Comparison of ENCODE assay signal across 8 cellular contexts in genomic region chr6:31815025-31815838, GRCh38. TPM values are rescaled to one million over a fixed set of nuclear protein-coding genes. Genes with fewer than 3 reads are reported as not detected.
A peak's percentile ranks its signal among the peaks of the same experiment; 100 is the strongest.
DNase-seq lines count a peak whose midpoint lies in the region; ATAC-seq, FAIRE-seq and TF ChIP-seq lines count a peak whose summit lies in the region.

HSPA1A (plus strand) TSS chr6:31815543; CDS start chr6:31815757, 214 bp downstream.
HSPA1L (minus strand) TSS chr6:31815283; CDS start chr6:31811972, 3,311 bp downstream.

- H3K4me1 Mint-ChIP-seq in HFFc6 (ENCODE audit: low read depth), result peaks cover 43% of the 10 kb centered on the region

- in situ Hi-C loops in HepG2 (cut with HindIII; ENCODE audit: extremely low pct_ligation_motif_present, low pct_unique_long_range_greater_than_20kb), result no loop called here

- intact Hi-C loops in HepG2 (cut with micrococcal nuclease; ENCODE audit: unreplicated experiment), result loop anchor here (2.0 kb wide), 1 partner anchor 20 kb away; the partner anchor contains the start of gene VARS1

- H3K4me3 ChIP-seq in HepG2 (replicated peaks in 1 of 3; ENCODE audit: insufficient read depth in 1 of 3, low read depth in 2 of 3, low read length in 3 of 3), result peak within 1 kb of the TSS; percentile 54 to 71 (median 55)

- H3K4me3 Mint-ChIP-seq in HFFc6, result peak within 1 kb of the TSS; percentile 94

- no peaks in the 10 kb centered on the region for H4K20me1 ChIP-seq in HepG2 (ENCODE audit: insufficient read depth, low read length)

- H2AFZ ChIP-seq in HepG2 (ENCODE audit: low read length), result no peak within 1 kb of the TSS

- BruUV-seq in HepG2 (replicated peaks; lab: Mats Ljungman, UMichigan), result no TSS peak

- no peak for TF ChIP-seq CTCF in HFFc6 (IDR thresholded peaks at IDR 0.05)
- TF ChIP-seq CTCF in HepG2 (CRISPR knock-in tag; IDR thresholded peaks at IDR 0.05), result no peak

- H3K36me3 ChIP-seq in HepG2 (replicated peaks in 1 of 2; ENCODE audit: control insufficient read depth in 1 of 2, insufficient read depth in 2 of 2, low read length in 2 of 2), result no peaks in the 10 kb centered on the region

- DNase-seq in COLO668 (lab: John Stamatoyannopoulos, UW; ENCODE audit: unreplicated experiment), result peak; percentile 81
- peak; percentile 97 for DNase-seq in HFFc6
- DNase-seq in NCI-H524 (lab: John Stamatoyannopoulos, UW), result peak; percentile 97
- DNase-seq in activated CD8-positive, alpha-beta memory T cell treated with anti-CD3 and anti-CD28 coated beads for 24 hours, result peak; percentile 81
- peak; percentile 52 for DNase-seq in effector CD8-positive, alpha-beta T cell (lab: John Stamatoyannopoulos, UW)
- DNase-seq in HepG2 (ENCODE audit: low spot score), result peak; percentile 95
- peak; percentile 51 to 58 for DNase-seq in stimulated activated CD4-positive, alpha-beta T cell treated with anti-CD3 and anti-CD28 coated beads, Interleukin-2, amount 100 ng/mL, for 48 hours

- peak; percentile 99 to 100 for TF ChIP-seq POLR2A in HepG2 (IDR thresholded peaks at IDR 0.05; ENCODE audit: insufficient read depth in 1 of 2, low read depth in 2 of 2, low read length in 2 of 2)

- peak within 1 kb of the TSS; percentile 99 for H3K27ac Mint-ChIP-seq in HFFc6

- H3K9me3 Mint-ChIP-seq in HFFc6, result peaks cover 11% of the 10 kb centered on the region

- FAIRE-seq in HepG2 (lab: Jason Lieb, UNC), result peak; percentile 77

- peak in 1 of 2 experiments; percentile 63; a peak in 2 of 4 replicates for TF ChIP-seq EP300 in HepG2 (IDR thresholded peaks at IDR 0.05; ENCODE audit: low read depth in 2 of 2, low read length in 2 of 2)
- TF ChIP-seq EP300 in HepG2 (CRISPR knock-in tag; IDR thresholded peaks at IDR 0.05; ENCODE audit: borderline replicate concordance), result peak; percentile 18; the same call in 1 of the 2 replicates

- TF ChIP-seq RAD21 in HepG2 (CRISPR knock-in tag; IDR thresholded peaks at IDR 0.05), result peak; percentile 22; the same call in 1 of the 2 replicates

- H3K79me2 ChIP-seq in HepG2 (ENCODE audit: insufficient read depth, low read length), result peaks cover 19% of the 10 kb centered on the region

- 39% methylated on average over 39 of the region's 56 CpGs for WGBS in HepG2 (ENCODE audit: low lambda C conversion rate)

- H3K27me3 Mint-ChIP-seq in HFFc6 (ENCODE audit: insufficient read depth), result peaks cover 8% of the 10 kb centered on the region

- POLR2A ChIA-PET in HepG2 (lab: Yijun Ruan, JAX), result interaction anchor here (0.8 to 3.6 kb wide), 33 partner anchors 9 to 274 kb away, joined by 3 to 102 read pairs (median 6); partner anchors contain the start of genes ABHD16A, APOM, BAG6 and C2

- H3K36me3 Mint-ChIP-seq in HFFc6 (ENCODE audit: low read depth), result peaks cover 18% of the 10 kb centered on the region

- H3K9ac ChIP-seq in HepG2 (ENCODE audit: insufficient read depth, low read depth, low read length), result peak within 1 kb of the TSS; percentile 78

- H3K4me1 ChIP-seq in HepG2 (ENCODE audit: insufficient read depth, low read length), result peaks cover 35% of the 10 kb centered on the region

- no peaks in the 10 kb centered on the region for H3K27me3 ChIP-seq in HepG2 (ENCODE audit: control insufficient read depth in 1 of 2, insufficient read depth in 2 of 2, low read length in 2 of 2)

- peak within 1 kb of the TSS; percentile 95 for H3K27ac ChIP-seq in HepG2 (ENCODE audit: extremely low read length, insufficient read depth, low read length)

- CTCF ChIA-PET in HepG2 (lab: Yijun Ruan, JAX; ENCODE audit: low intra/inter-chr PET ratio, low total read pairs), result no interaction called here

- H3K4me2 ChIP-seq in HepG2 (ENCODE audit: low read depth, low read length), result peak within 1 kb of the TSS; percentile 87

- no peaks in the 10 kb centered on the region for H3K9me3 ChIP-seq in HepG2 (ENCODE audit: low read length)

- ATAC-seq in HepG2, result peak; percentile 64
- no peak for ATAC-seq in GM18870 (IDR thresholded peaks at IDR 0.05; ENCODE audit: unreplicated experiment)

TF ChIP-seq in HepG2, 621 proteins besides CTCF, POLR2A, EP300 and RAD21 (continues in another document):
- TF ChIP-seq ZNF383 (CRISPR knock-in tag; IDR thresholded peaks at IDR 0.05; ENCODE audit: borderline replicate concordance) (no peak), ZNF33A (CRISPR knock-in tag; IDR thresholded peaks at IDR 0.05; ENCODE audit: borderline replicate concordance) (no peak), HOMEZ (CRISPR knock-in tag; IDR thresholded peaks at IDR 0.05; ENCODE audit: low read depth) (no peak; the same call in 1 of the 2 replicates), ZNF224 (CRISPR knock-in tag; IDR thresholded peaks at IDR 0.05) (no peak), HOXA5 (CRISPR knock-in tag; IDR thresholded peaks at IDR 0.05) (0 out of 2 replicates have a peak, but pooled peaks have one; percentile 72), NBN (conservative IDR thresholded peaks at IDR 0.05) (no peak), KDM6A (CRISPR knock-in tag; IDR thresholded peaks at IDR 0.05; ENCODE audit: low read depth) (no peak), ZNF264 (CRISPR knock-in tag; IDR thresholded peaks at IDR 0.05) (no peak)

RNA-seq across cellular contexts. Expression of gene HSPA1A, which starts in this region (rescaled TPM):
- total RNA-seq in HFFc6 (2021; fragmentation: NEBNext Ultra II Directional; extraction: Animal tissue kit (Norgen Biotek cat#: 25700)), result 100 to 1,000 TPM in 1 of 6 experiments, 10 to 100 TPM in 5; 78.5 to 102 (median 84.7) TPM
- total RNA-seq in HepG2 (2016; rRNA removed; fragmentation: Illumina TruSeq; extraction: Trizol), result 83.5 and 85.0 TPM in 2 replicates
- total RNA-seq in HepG2 (2016; cell fraction: cytosol; rRNA removed; fragmentation: Illumina TruSeq; extraction: Trizol; ENCODE audit: low read depth), result 4.6 and 5.3 TPM in 2 replicates
- total RNA-seq in HepG2 (2016; cell fraction: insoluble cytoplasmic fraction; rRNA removed; fragmentation: Illumina TruSeq; extraction: Trizol), result 66.4 and 92.2 TPM in 2 replicates
- total RNA-seq in HepG2 (2016; cell fraction: membrane; rRNA removed; fragmentation: Illumina TruSeq; extraction: Trizol), result 7.7 and 11.3 TPM in 2 replicates
- total RNA-seq in HepG2 (2016; cell fraction: nucleus; rRNA removed; fragmentation: Illumina TruSeq; extraction: Trizol), result 35.4 and 46.0 TPM in 2 replicates
- polyA plus RNA-seq in HepG2 (2011; rRNA removed), result 44.5 and 80.9 TPM in 2 replicates
- 35.0 and 45.6 TPM in 2 replicates for polyA plus RNA-seq in HepG2 (2011; cell fraction: cytosol; rRNA removed)
- 53.4 and 85.2 TPM in 2 replicates for polyA plus RNA-seq in HepG2 (2011; cell fraction: nucleus; rRNA removed)
- polyA plus RNA-seq in HepG2 (2012), result 38.1 and 121 TPM in 2 replicates
- polyA plus RNA-seq in HepG2 (2016; cell fraction: cytosol; fragmentation: Illumina TruSeq; extraction: Trizol; ENCODE audit: low read depth), result 3.7 and 5.6 TPM in 2 replicates
- 80.2 and 101 TPM in 2 replicates for polyA plus RNA-seq in HepG2 (2016; cell fraction: insoluble cytoplasmic fraction; fragmentation: Illumina TruSeq; extraction: Trizol; ENCODE audit: low read depth)
- 5.1 and 7.0 TPM in 2 replicates for polyA plus RNA-seq in HepG2 (2016; cell fraction: membrane; fragmentation: Illumina TruSeq; extraction: Trizol; ENCODE audit: low read depth)
- polyA plus RNA-seq in HepG2 (2016; cell fraction: nucleus; fragmentation: Illumina TruSeq; extraction: Trizol; ENCODE audit: insufficient read depth, low read depth), result 67.0 and 75.7 TPM in 2 replicates
- polyA minus RNA-seq in HepG2 (2011; rRNA and poly(A)+ RNA removed; ENCODE audit: low replicate concordance), result 44.1 and 271 TPM in 2 replicates
- polyA minus RNA-seq in HepG2 (2011; cell fraction: cytosol; rRNA and poly(A)+ RNA removed), result 27.3 and 48.7 TPM in 2 replicates
- polyA minus RNA-seq in HepG2 (2011; cell fraction: nucleus; rRNA and poly(A)+ RNA removed), result 14.2 and 25.9 TPM in 2 replicates

RNA-seq across cellular contexts. Expression of gene HSPA1L, which starts in this region (rescaled TPM):
- 1 to 10 TPM; 1.2 to 1.9 (median 1.6) TPM for total RNA-seq in HFFc6 (2021; fragmentation: NEBNext Ultra II Directional; extraction: Animal tissue kit (Norgen Biotek cat#: 25700))
- 0.55 and 0.94 TPM in 2 replicates for total RNA-seq in HepG2 (2016; rRNA removed; fragmentation: Illumina TruSeq; extraction: Trizol)
- 0.18 and 0.30 TPM in 2 replicates for total RNA-seq in HepG2 (2016; cell fraction: cytosol; rRNA removed; fragmentation: Illumina TruSeq; extraction: Trizol; ENCODE audit: low read depth)
- 0.87 and 0.97 TPM in 2 replicates for total RNA-seq in HepG2 (2016; cell fraction: insoluble cytoplasmic fraction; rRNA removed; fragmentation: Illumina TruSeq; extraction: Trizol)
- total RNA-seq in HepG2 (2016; cell fraction: membrane; rRNA removed; fragmentation: Illumina TruSeq; extraction: Trizol), result 0.55 and 0.56 TPM in 2 replicates
- total RNA-seq in HepG2 (2016; cell fraction: nucleus; rRNA removed; fragmentation: Illumina TruSeq; extraction: Trizol), result 0.38 and 0.47 TPM in 2 replicates
- 0.78 and 1.0 TPM in 2 replicates for polyA plus RNA-seq in HepG2 (2011; rRNA removed)
- polyA plus RNA-seq in HepG2 (2011; cell fraction: cytosol; rRNA removed), result 0.67 and 0.72 TPM in 2 replicates
- polyA plus RNA-seq in HepG2 (2011; cell fraction: nucleus; rRNA removed), result 0.45 and 0.73 TPM in 2 replicates
- polyA plus RNA-seq in HepG2 (2012), result 0.87 and 1.1 TPM in 2 replicates
- 0.08 and 0.12 TPM in 2 replicates for polyA plus RNA-seq in HepG2 (2016; cell fraction: cytosol; fragmentation: Illumina TruSeq; extraction: Trizol; ENCODE audit: low read depth)
- 0.98 and 1.0 TPM in 2 replicates for polyA plus RNA-seq in HepG2 (2016; cell fraction: insoluble cytoplasmic fraction; fragmentation: Illumina TruSeq; extraction: Trizol; ENCODE audit: low read depth)
- polyA plus RNA-seq in HepG2 (2016; cell fraction: membrane; fragmentation: Illumina TruSeq; extraction: Trizol; ENCODE audit: low read depth), result 0.34 and 0.37 TPM in 2 replicates
- polyA plus RNA-seq in HepG2 (2016; cell fraction: nucleus; fragmentation: Illumina TruSeq; extraction: Trizol; ENCODE audit: insufficient read depth, low read depth), result 0.93 and 1.0 TPM in 2 replicates
- polyA minus RNA-seq in HepG2 (2011; rRNA and poly(A)+ RNA removed; ENCODE audit: low replicate concordance), result 0.46 and 2.2 TPM in 2 replicates
- 0.44 and 0.59 TPM in 2 replicates for polyA minus RNA-seq in HepG2 (2011; cell fraction: cytosol; rRNA and poly(A)+ RNA removed)
- 0.25 and 0.39 TPM in 2 replicates for polyA minus RNA-seq in HepG2 (2011; cell fraction: nucleus; rRNA and poly(A)+ RNA removed)
